Comparison of ENCODE assay signal across 14 cellular contexts in the genomic region with DNA sequence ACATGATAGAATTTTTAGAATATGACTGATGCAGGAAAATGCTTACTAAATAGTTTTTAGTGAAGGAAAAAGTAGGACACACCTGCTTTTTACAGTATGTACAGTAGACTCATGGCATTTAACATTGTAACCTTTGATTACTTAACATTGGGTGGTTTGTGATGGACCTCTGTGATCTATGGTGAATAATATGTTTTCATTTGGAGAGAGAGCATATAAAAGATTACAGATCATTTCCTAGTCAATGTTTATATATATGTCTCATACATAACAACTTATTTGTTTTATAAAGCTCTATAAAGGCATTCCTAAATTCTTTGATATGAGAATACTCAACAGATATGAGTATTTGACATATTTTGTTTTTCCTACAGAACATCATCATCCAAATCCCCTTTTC.
A peak's percentile ranks its signal among the peaks of the same experiment; 100 is the strongest.
DNase-seq lines count a peak whose midpoint lies in the region; ATAC-seq and TF ChIP-seq lines count a peak whose summit lies in the region.
"Had no signal": no experiment of that assay in that cellular context is flagged by ENCODE, and none has a peak within 500 bp of the region (broad histone marks: within the 10 kb centered on the region; RNA-seq: fewer than 3 reads in every experiment).

No MANE protein-coding gene starts in this region.

- intact Hi-C loops in Calu3 (cut with micrococcal nuclease; ENCODE audit: unreplicated experiment): no loop called here
- intact Hi-C loops in naive thymus-derived CD4-positive, alpha-beta T cell (cut with micrococcal nuclease): no loop called here

- H2BK15ac ChIP-seq in mesenchymal stem cell (ENCODE audit: low read depth, poor library complexity, severe bottlenecking): no peak overlapping the region

- no peak overlapping the region for H3K14ac ChIP-seq in mesenchymal stem cell (ENCODE audit: low read length in 2 of 2)

- no peak overlapping the region for H3K4me3 ChIP-seq in mesenchymal stem cell (ENCODE audit: insufficient read depth in 1 of 2, low read depth in 1 of 2, low read length in 2 of 2)
- H3K4me3 ChIP-seq in naive thymus-derived CD4-positive, alpha-beta T cell (ENCODE audit: low read length): no peak overlapping the region
- H3K4me3 ChIP-seq: GM23338 had no signal

- peaks cover 10% of the 10 kb centered on the region for H3K9me3 Mint-ChIP-seq in Calu3 (ENCODE audit: low read depth, unreplicated experiment)
- H3K9me3 Mint-ChIP-seq in naive thymus-derived CD4-positive, alpha-beta T cell: peaks cover 10 to 33% (median 16%) of the 10 kb centered on the region in 11 donors

- BruUV-seq in Calu3 (replicated peaks; lab: Mats Ljungman, UMichigan): no TSS peak

- DNase-seq in Calu3: no peak
- DNase-seq in M059J (ENCODE audit: low read depth): peak; percentile 51
- peak; percentile 6 for DNase-seq in dermis blood vessel endothelial cell
- no peak for DNase-seq in mesenchymal stem cell
- no peak for DNase-seq in activated effector memory CD4-positive, alpha-beta T cell treated with anti-CD3 and anti-CD28 coated beads, Interleukin-2, amount 50 U/mL, for 16 hours
- no peak for DNase-seq in NCI-H1092 treated with DMSO at 0.1 percent for 48 hours (lab: John Stamatoyannopoulos, UW)
- no peak for DNase-seq in naive thymus-derived CD4-positive, alpha-beta T cell
- DNase-seq: activated CD4-positive, CD25-positive, alpha-beta regulatory T cell treated with anti-CD3 and anti-CD28 coated beads, Interleukin-2, amount 50 U/mL, for 72 hours; glutamatergic neuron; NCI-H1436 treated with DMSO at 0.1 percent for 48 hours; OCI-M1; T-helper 9 cell had no signal

- H3K9ac ChIP-seq in mesenchymal stem cell (ENCODE audit: low read length): no peak overlapping the region

- H3K79me1 ChIP-seq in mesenchymal stem cell (replicated peaks; ENCODE audit: low read length, poor library complexity, severe bottlenecking): no peaks in the 10 kb centered on the region

- H3K23ac ChIP-seq in mesenchymal stem cell (ENCODE audit: low read length in 2 of 2): no peak overlapping the region

- no peak overlapping the region for H3K4ac ChIP-seq in mesenchymal stem cell (ENCODE audit: low read depth in 1 of 2, low read length in 2 of 2)

- no peaks in the 10 kb centered on the region for H3K27me3 Mint-ChIP-seq in Calu3 (ENCODE audit: unreplicated experiment)
- no peaks in the 10 kb centered on the region for H3K27me3 Mint-ChIP-seq in naive thymus-derived CD4-positive, alpha-beta T cell

- H3K4me1 ChIP-seq in mesenchymal stem cell (ENCODE audit: control insufficient read depth, insufficient read depth, low read depth, low read length): no peaks in the 10 kb centered on the region
- no peaks in the 10 kb centered on the region for H3K4me1 ChIP-seq in naive thymus-derived CD4-positive, alpha-beta T cell (ENCODE audit: control insufficient read depth in 2 of 2, insufficient read depth in 2 of 2, low read length in 2 of 2)

- H3K36me3 Mint-ChIP-seq in Calu3 (ENCODE audit: insufficient read depth, unreplicated experiment): peaks cover 10% of the 10 kb centered on the region
- peaks cover 3 to 48% (median 10%) of the 10 kb centered on the region in 5 donors for H3K36me3 Mint-ChIP-seq in naive thymus-derived CD4-positive, alpha-beta T cell

- CTCF ChIA-PET in Calu3 (lab: Charles Lee): interaction anchor here (1.1 kb wide), 1 partner anchor 37 kb away, joined by 3 read pairs; no protein-coding TSS in a partner anchor
- CTCF ChIA-PET in naive thymus-derived CD4-positive, alpha-beta T cell (lab: Charles Lee): interaction anchor here (0.7 to 0.8 kb wide), 2 partner anchors 26 to 94 kb away, joined by 3 read pairs; no protein-coding TSS in a partner anchor

- no peak for ATAC-seq in HG02623 (IDR thresholded peaks at IDR 0.05; ENCODE audit: unreplicated experiment)
- no peak for ATAC-seq in naive thymus-derived CD4-positive, alpha-beta T cell
- ATAC-seq: GM23338 had no signal

- H2AFZ ChIP-seq in mesenchymal stem cell (ENCODE audit: low read depth, low read length): no peak overlapping the region
- H2AFZ ChIP-seq: GM23338 had no signal

- no peak overlapping the region for H2BK5ac ChIP-seq in mesenchymal stem cell (ENCODE audit: low read depth, low read length, poor library complexity, severe bottlenecking)

- H4K8ac ChIP-seq in mesenchymal stem cell (ENCODE audit: low read length): no peak overlapping the region

- H2BK120ac ChIP-seq in mesenchymal stem cell (ENCODE audit: low read depth, low read length): no peak overlapping the region

- no peak overlapping the region for H3K18ac ChIP-seq in mesenchymal stem cell (ENCODE audit: low read depth in 1 of 2, low read length in 2 of 2)

- H3K9me3 ChIP-seq in mesenchymal stem cell (ENCODE audit: control insufficient read depth, low read length): peaks cover 9% of the 10 kb centered on the region
- peaks cover 0 to 4% (median 0%) of the 10 kb centered on the region in 3 experiments for H3K9me3 ChIP-seq in naive thymus-derived CD4-positive, alpha-beta T cell (ENCODE audit: control insufficient read depth in 2 of 3, low read length in 3 of 3)

- H3K27ac Mint-ChIP-seq in Calu3 (ENCODE audit: unreplicated experiment): peak overlapping the region; percentile 94
- no peak overlapping the region for H3K27ac Mint-ChIP-seq in naive thymus-derived CD4-positive, alpha-beta T cell
- H3K27ac Mint-ChIP-seq: GM23338 had no signal

- H4K91ac ChIP-seq in mesenchymal stem cell (ENCODE audit: low read length): no peak overlapping the region

- H2BK12ac ChIP-seq in mesenchymal stem cell (ENCODE audit: low read length in 2 of 2): no peak overlapping the region

- POLR2A ChIA-PET in naive thymus-derived CD4-positive, alpha-beta T cell (lab: Charles Lee): no interaction called here

- peak overlapping the region; percentile 34 for H3K4me3 Mint-ChIP-seq in Calu3 (ENCODE audit: low read depth, unreplicated experiment)
- H3K4me3 Mint-ChIP-seq in naive thymus-derived CD4-positive, alpha-beta T cell: no peak overlapping the region
- H3K4me3 Mint-ChIP-seq: GM23338 had no signal

- no peak overlapping the region for H3K4me2 ChIP-seq in mesenchymal stem cell (ENCODE audit: low read length, poor library complexity, severe bottlenecking)
- H3K4me2 ChIP-seq: GM23338 had no signal

- no peaks in the 10 kb centered on the region for H3K27me3 ChIP-seq in mesenchymal stem cell (ENCODE audit: control insufficient read depth in 1 of 2, insufficient read depth in 1 of 2, low read length in 2 of 2)
- H3K27me3 ChIP-seq in naive thymus-derived CD4-positive, alpha-beta T cell (ENCODE audit: control insufficient read depth in 2 of 2, insufficient read depth in 2 of 2, low read length in 2 of 2): no peaks in the 10 kb centered on the region

- peaks cover 9% of the 10 kb centered on the region for H3K4me1 Mint-ChIP-seq in Calu3 (ENCODE audit: low read depth, unreplicated experiment)
- peaks cover 0 to 5% (median 0%) of the 10 kb centered on the region in 7 donors for H3K4me1 Mint-ChIP-seq in naive thymus-derived CD4-positive, alpha-beta T cell
- H3K4me1 Mint-ChIP-seq: GM23338 had no signal

- no peak for TF ChIP-seq CTCF in Calu3 (IDR thresholded peaks at IDR 0.05; ENCODE audit: unreplicated experiment)

- H3K36me3 ChIP-seq in mesenchymal stem cell (ENCODE audit: control insufficient read depth in 1 of 2, insufficient read depth in 2 of 2, low read depth in 1 of 2, low read length in 2 of 2): no peaks in the 10 kb centered on the region
- H3K36me3 ChIP-seq in naive thymus-derived CD4-positive, alpha-beta T cell (ENCODE audit: control insufficient read depth in 2 of 3, insufficient read depth in 3 of 3, low read length in 3 of 3): no peaks in the 10 kb centered on the region

- no peak overlapping the region for H2AK5ac ChIP-seq in mesenchymal stem cell (ENCODE audit: low read length, severe bottlenecking)

- peak overlapping the region; percentile 90 for H3K27ac ChIP-seq in mesenchymal stem cell (ENCODE audit: low read length, poor library complexity, severe bottlenecking)
- H3K27ac ChIP-seq in naive thymus-derived CD4-positive, alpha-beta T cell (ENCODE audit: low read depth, low read length): no peak overlapping the region

Comparison
In these comparisons a context has a peak if more than half of its experiments do, and no peak if none do; other contexts are left out.
1. DNase-seq: peak in M059J (single experiment) and dermis blood vessel endothelial cell (single experiment); none in Calu3 (single experiment), mesenchymal stem cell (single experiment), activated effector memory CD4-positive, alpha-beta T cell treated with anti-CD3 and anti-CD28 coated beads, Interleukin-2, amount 50 U/mL, for 16 hours (single experiment), NCI-H1092 treated with DMSO at 0.1 percent for 48 hours (single experiment) and naive thymus-derived CD4-positive, alpha-beta T cell (0 of 9).